10 cellular contexts compared by ENCODE assay signal in the genomic region with DNA sequence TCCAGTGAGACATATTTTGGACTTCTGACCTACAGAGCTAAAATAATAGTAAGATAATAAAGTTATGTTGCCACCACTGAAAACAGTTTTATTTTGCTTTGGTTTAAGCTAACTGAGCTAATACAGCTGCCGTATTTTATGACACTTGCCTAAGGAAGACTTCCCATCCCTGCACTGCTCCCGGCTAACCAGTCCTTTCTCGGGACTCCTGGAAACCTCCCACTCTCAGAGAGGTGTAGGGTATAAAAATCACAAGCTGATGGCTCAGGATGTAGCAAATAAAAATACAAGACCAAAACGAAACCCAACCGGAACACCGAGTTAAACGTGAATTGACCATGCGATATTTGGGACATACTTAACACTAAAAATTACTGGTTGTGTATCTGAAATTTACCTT. TPM values are rescaled to one million over a fixed set of nuclear protein-coding genes. Genes with fewer than 3 reads are reported as not detected.
DNase-seq lines count a peak whose midpoint lies in the region; ATAC-seq and TF ChIP-seq lines count a peak whose summit lies in the region.
"Had no signal": no experiment of that assay in that cellular context is flagged by ENCODE, and none has a peak within 500 bp of the region (broad histone marks: within the 10 kb centered on the region; RNA-seq: fewer than 3 reads in every experiment).

No MANE protein-coding gene starts in this region.

- peak overlapping the region; percentile 72 for H3K4me2 ChIP-seq in smooth muscle cell

- no peak overlapping the region for H2AFZ ChIP-seq in smooth muscle cell (ENCODE audit: low read depth)

- H3K4me1 ChIP-seq in ascending aorta = peaks cover 0 to 14% of the 10 kb centered on the region in 2 donors
- peaks cover 4% of the 10 kb centered on the region for H3K4me1 ChIP-seq in smooth muscle cell (ENCODE audit: low read depth)

- no peaks in the 10 kb centered on the region for H4K20me1 ChIP-seq in smooth muscle cell (ENCODE audit: low read depth)

- ATAC-seq in GM21447 (IDR thresholded peaks at IDR 0.05; ENCODE audit: unreplicated experiment) = no peak

- H3K27me3 ChIP-seq in ascending aorta (no peaks in the 10 kb centered on the region), smooth muscle cell (ENCODE audit: low read depth) (no peaks in the 10 kb centered on the region)

- WGBS in smooth muscle cell (ENCODE audit: low lambda C conversion rate) = 90% methylated on average over 8 of the region's 8 CpGs

- peak overlapping the region; percentile 25; the same call in 1 of the 2 replicates for H3K4me3 ChIP-seq in GM12865 (ENCODE audit: low read depth, low read length)
- peak overlapping the region; percentile 66 to 84 for H3K4me3 ChIP-seq in ascending aorta
- H3K4me3 ChIP-seq in smooth muscle cell = no peak overlapping the region

- H3F3A ChIP-seq in smooth muscle cell (ENCODE audit: low read depth) = no peaks in the 10 kb centered on the region

- H3K79me2 ChIP-seq in smooth muscle cell (ENCODE audit: low read depth) = no peaks in the 10 kb centered on the region

- peaks cover 0 to 5% of the 10 kb centered on the region in 2 donors for H3K9me3 ChIP-seq in ascending aorta
- no peaks in the 10 kb centered on the region for H3K9me3 ChIP-seq in smooth muscle cell (replicated peaks; ENCODE audit: low read depth)

- H3K27ac ChIP-seq in ascending aorta (peak overlapping the region; percentile 19 to 86), smooth muscle cell (ENCODE audit: low read depth) (no peak overlapping the region)

- no peak overlapping the region for H3K9ac ChIP-seq in smooth muscle cell (ENCODE audit: low read depth)

- intact Hi-C loops in ascending aorta (cut with DNase I) = loop anchor here (5.0 kb wide), 1 partner anchor 217 kb away; no protein-coding TSS in a partner anchor

- H3K36me3 ChIP-seq in ascending aorta = no peaks in the 10 kb centered on the region
- no peaks in the 10 kb centered on the region for H3K36me3 ChIP-seq in smooth muscle cell (ENCODE audit: low read depth)

- DNase-seq in GM12865 (ENCODE audit: low read depth) = no peak
- no peak for DNase-seq in ascending aorta (ENCODE audit: low spot score in 2 of 2)
- DNase-seq in left kidney (ENCODE audit: low read depth, low spot score) = peak; percentile 29
- no peak for DNase-seq in smooth muscle cell (lab: John Stamatoyannopoulos, UW; ENCODE audit: unreplicated experiment)
- DNase-seq in ureter (ENCODE audit: low spot score) = no peak
- no peak for DNase-seq in midbrain (lab: John Stamatoyannopoulos, UW)
- DNase-seq: NCI-H2081 had no signal

- TF ChIP-seq CTCF in GM12865 (IDR thresholded peaks at IDR 0.05; ENCODE audit: insufficient read depth, low read depth, low read length, missing control alignments) (no peak), ascending aorta (IDR thresholded peaks at IDR 0.05) (no peak), smooth muscle cell (IDR thresholded peaks at IDR 0.05; ENCODE audit: borderline replicate concordance, insufficient read depth, poor library complexity, severe bottlenecking) (no peak)

RNA-seq across cellular contexts. Expression of a gene that starts 0.4 kb away (rescaled TPM):
- total RNA-seq in ascending aorta = 3.5 TPM
- not detected in 2 replicates for total RNA-seq in smooth muscle cell
- polyA plus RNA-seq in smooth muscle cell = not detected in 2 replicates
- 5.5 TPM for total RNA-seq in ureter
- total RNA-seq: dermis microvascular lymphatic vessel endothelial cell had no signal
- polyA plus RNA-seq: IgD-negative memory B cell had no signal
